Comparison of ENCODE assay signal across 26 cellular contexts in the genomic region with DNA sequence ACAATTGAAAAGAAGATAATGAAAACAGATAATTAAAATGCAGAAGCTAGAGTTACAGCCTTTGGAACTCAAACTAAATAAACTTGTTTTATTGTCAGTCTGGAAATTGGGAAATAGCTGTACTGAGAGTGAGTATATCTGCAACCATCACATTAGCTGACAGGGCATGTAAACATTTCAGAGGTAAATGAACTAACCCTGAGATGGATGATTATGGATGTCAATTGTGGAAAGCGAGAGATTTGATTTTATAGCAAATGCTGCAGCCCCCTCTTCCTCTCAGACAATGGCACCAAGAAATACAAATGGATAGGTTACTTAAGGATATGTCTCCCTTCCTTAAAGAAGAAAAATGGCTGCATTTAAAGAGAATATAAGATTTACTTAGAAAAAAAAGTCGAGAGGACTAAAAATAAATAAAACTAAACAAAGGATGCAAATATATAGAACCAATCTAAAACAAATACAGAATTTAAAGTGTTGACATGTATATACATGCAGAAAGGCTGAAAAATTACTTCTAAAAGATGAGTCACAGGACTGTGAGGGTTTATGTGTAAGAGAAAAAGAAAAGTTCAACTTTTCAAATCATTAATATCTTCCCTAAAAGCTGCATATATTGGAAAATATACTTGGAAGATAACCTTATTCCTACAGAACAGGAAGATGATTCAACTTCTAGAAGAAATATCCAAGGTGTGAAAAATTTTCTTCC.
"Had no signal": no experiment of that assay in that cellular context is flagged by ENCODE, and none has a peak within 500 bp of the region (broad histone marks: within the 10 kb centered on the region; RNA-seq: fewer than 3 reads in every experiment).

No MANE protein-coding gene starts in this region.

- H3K9me3 Mint-ChIP-seq: activated naive CD8-positive, alpha-beta T cell treated with anti-CD3 and anti-CD28 coated beads, Interleukin-2, amount 10 ng/mL, durations not matched to agents 7 days and 5 days; neural crest cell; stimulated activated naive B cell treated with anti-CD40 and anti-IgM and Interleukin-4, amounts not matched to agents 10 μg/mL and 1 μg/mL and 100 μg/mL, for 72 hours had no signal

- H3K36me3 Mint-ChIP-seq: activated naive CD8-positive, alpha-beta T cell treated with anti-CD3 and anti-CD28 coated beads, Interleukin-2, amount 10 ng/mL, durations not matched to agents 7 days and 5 days; naive B cell; stimulated activated naive B cell treated with anti-CD40 and anti-IgM and Interleukin-4, amounts not matched to agents 10 μg/mL and 1 μg/mL and 100 μg/mL, for 72 hours had no signal

- H3K27ac ChIP-seq: brain microvascular endothelial cell, esophagus squamous epithelium, gastrocnemius medialis, right atrium auricular region, stomach, thyroid gland, upper lobe of left lung had no signal

- H3K27ac Mint-ChIP-seq: activated B cell treated with CpG ODN at 0.5 μM for 24 hours; activated CD4-positive, alpha-beta T cell treated with anti-CD3 and anti-CD28 coated beads for 36 hours; activated naive CD4-positive, alpha-beta T cell treated with anti-CD3 and anti-CD28 coated beads for 36 hours; activated naive CD8-positive, alpha-beta T cell treated with anti-CD3 and anti-CD28 coated beads, Interleukin-2, amount 10 ng/mL, durations not matched to agents 7 days and 5 days; activated T-cell treated with anti-CD3 and anti-CD28 coated beads, Interleukin-2, amount 50 U/mL, for 72 hours; naive B cell; stimulated activated naive B cell treated with anti-CD40 and anti-IgM and Interleukin-4, amounts not matched to agents 10 μg/mL and 1 μg/mL and 100 μg/mL, for 72 hours; T-helper 2 cell treated with Interferon-gamma antibody and Interleukin-4, amounts not matched to agents 5 μg/mL and 100 μg/mL, for 36 hours had no signal

- H3K4me3 Mint-ChIP-seq: activated B cell treated with CpG ODN at 0.5 μM for 24 hours; activated CD4-positive, alpha-beta T cell treated with anti-CD3 and anti-CD28 coated beads for 36 hours; activated naive CD4-positive, alpha-beta T cell treated with anti-CD3 and anti-CD28 coated beads for 36 hours; activated naive CD8-positive, alpha-beta T cell treated with anti-CD3 and anti-CD28 coated beads, Interleukin-2, amount 10 ng/mL, durations not matched to agents 7 days and 5 days; activated T-cell treated with anti-CD3 and anti-CD28 coated beads, Interleukin-2, amount 50 U/mL, for 72 hours; naive B cell; neural crest cell; stimulated activated naive B cell treated with anti-CD40 and anti-IgM and Interleukin-4, amounts not matched to agents 10 μg/mL and 1 μg/mL and 100 μg/mL, for 72 hours; T-helper 2 cell treated with Interferon-gamma antibody and Interleukin-4, amounts not matched to agents 5 μg/mL and 100 μg/mL, for 36 hours had no signal

- H3K36me3 ChIP-seq: brain microvascular endothelial cell, esophagus squamous epithelium, gastrocnemius medialis, right atrium auricular region, stomach, thyroid gland, upper lobe of left lung had no signal

- H3K4me3 ChIP-seq: esophagus squamous epithelium, gastrocnemius medialis, lung, right atrium auricular region, stomach, thyroid gland, upper lobe of left lung had no signal

- H3K4me1 Mint-ChIP-seq: activated B cell treated with CpG ODN at 0.5 μM for 24 hours; activated CD4-positive, alpha-beta T cell treated with anti-CD3 and anti-CD28 coated beads for 36 hours; activated naive CD8-positive, alpha-beta T cell treated with anti-CD3 and anti-CD28 coated beads, Interleukin-2, amount 10 ng/mL, durations not matched to agents 7 days and 5 days; naive B cell; neural crest cell; stimulated activated naive B cell treated with anti-CD40 and anti-IgM and Interleukin-4, amounts not matched to agents 10 μg/mL and 1 μg/mL and 100 μg/mL, for 72 hours had no signal

- H3K27me3 Mint-ChIP-seq: activated B cell treated with CpG ODN at 0.5 μM for 24 hours; activated CD4-positive, alpha-beta T cell treated with anti-CD3 and anti-CD28 coated beads for 36 hours; activated naive CD8-positive, alpha-beta T cell treated with anti-CD3 and anti-CD28 coated beads, Interleukin-2, amount 10 ng/mL, durations not matched to agents 7 days and 5 days; naive B cell; stimulated activated naive B cell treated with anti-CD40 and anti-IgM and Interleukin-4, amounts not matched to agents 10 μg/mL and 1 μg/mL and 100 μg/mL, for 72 hours had no signal

- H3K27me3 ChIP-seq: brain microvascular endothelial cell, esophagus squamous epithelium, gastrocnemius medialis, right atrium auricular region, stomach, thyroid gland, upper lobe of left lung had no signal

- H3K4me1 ChIP-seq: gastrocnemius medialis, right atrium auricular region, stomach, thyroid gland, upper lobe of left lung had no signal

- H3K9me3 ChIP-seq: esophagus squamous epithelium, gastrocnemius medialis, right atrium auricular region, stomach, thyroid gland, upper lobe of left lung had no signal

- DNase-seq: activated B cell treated with CpG ODN at 0.5 μM for 24 hours; activated CD4-positive, alpha-beta T cell treated with anti-CD3 and anti-CD28 coated beads for 36 hours; activated CD4-positive, alpha-beta T cell treated with anti-CD3 and anti-CD28 coated beads, Interleukin-2, amount 50 U/mL, for 4 hours; activated naive CD4-positive, alpha-beta T cell treated with anti-CD3 and anti-CD28 coated beads for 36 hours; activated naive CD8-positive, alpha-beta T cell treated with anti-CD3 and anti-CD28 coated beads, Interleukin-2, amount 10 ng/mL, durations not matched to agents 7 days and 5 days; activated T-cell treated with anti-CD3 and anti-CD28 coated beads for 4 hours; activated T-cell treated with anti-CD3 and anti-CD28 coated beads, Interleukin-2, amount 50 U/mL, for 72 hours; amniotic stem cell; brain microvascular endothelial cell; central memory CD4-positive, alpha-beta T cell; esophagus squamous epithelium; gastrocnemius medialis; kidney glomerular epithelial cell; naive B cell; occipital lobe; stimulated activated CD4-positive, alpha-beta T cell treated with anti-CD3 and anti-CD28 coated beads, Interleukin-15, amount 100 ng/mL, for 24 hours; stimulated activated CD4-positive, alpha-beta T cell treated with anti-CD3 and anti-CD28 coated beads, Interleukin-2, amount 100 ng/mL, for 24 hours; stimulated activated naive B cell treated with anti-CD40 and anti-IgM and Interleukin-4, amounts not matched to agents 10 μg/mL and 1 μg/mL and 100 μg/mL, for 72 hours; stomach; T-helper 1 cell; thyroid gland; upper lobe of left lung had no signal
